Comparison of ENCODE assay signal across 12 cellular contexts in genomic region chr7:120989571-120990220, GRCh38. TPM values are rescaled to one million over a fixed set of nuclear protein-coding genes. Genes with fewer than 3 reads are reported as not detected.
DNase-seq lines count a peak whose midpoint lies in the region; ATAC-seq, FAIRE-seq and TF ChIP-seq lines count a peak whose summit lies in the region.
"Had no signal": no experiment of that assay in that cellular context is flagged by ENCODE, and none has a peak within 500 bp of the region (broad histone marks: within the 10 kb centered on the region; RNA-seq: fewer than 3 reads in every experiment).

No MANE protein-coding gene starts in this region.

- H3K27me3 ChIP-seq in small intestine (ENCODE audit: control insufficient read depth in 2 of 2, insufficient read depth in 2 of 2, low read length in 2 of 2) = no peaks in the 10 kb centered on the region

- H3K27ac Mint-ChIP-seq in chondrocyte (ENCODE audit: unreplicated experiment) = peak overlapping the region; percentile 84
- peak overlapping the region; percentile 5 for H3K27ac Mint-ChIP-seq in stimulated activated naive B cell treated with anti-CD40 and anti-IgM and Interleukin-4, amounts not matched to agents 10 μg/mL and 1 μg/mL and 100 μg/mL, for 72 hours
- H3K27ac Mint-ChIP-seq: activated CD8-positive, alpha-beta T cell treated with anti-CD3 and anti-CD28 coated beads for 36 hours had no signal

- H3K4me1 Mint-ChIP-seq in chondrocyte (ENCODE audit: low read depth) = peaks cover 63% of the 10 kb centered on the region
- H3K4me1 Mint-ChIP-seq in stimulated activated naive B cell treated with anti-CD40 and anti-IgM and Interleukin-4, amounts not matched to agents 10 μg/mL and 1 μg/mL and 100 μg/mL, for 72 hours = peaks cover 15 to 23% of the 10 kb centered on the region in 2 donors

- H3K27ac ChIP-seq in small intestine (ENCODE audit: low read depth in 1 of 2, low read length in 1 of 2) = peak overlapping the region in 1 of 2 donors; percentile 90

- no peaks in the 10 kb centered on the region for H3K36me3 Mint-ChIP-seq in chondrocyte (ENCODE audit: low read depth)
- H3K36me3 Mint-ChIP-seq in stimulated activated naive B cell treated with anti-CD40 and anti-IgM and Interleukin-4, amounts not matched to agents 10 μg/mL and 1 μg/mL and 100 μg/mL, for 72 hours = no peaks in the 10 kb centered on the region

- no peaks in the 10 kb centered on the region for H3K27me3 Mint-ChIP-seq in chondrocyte (ENCODE audit: low read depth)
- H3K27me3 Mint-ChIP-seq in stimulated activated naive B cell treated with anti-CD40 and anti-IgM and Interleukin-4, amounts not matched to agents 10 μg/mL and 1 μg/mL and 100 μg/mL, for 72 hours = peaks cover 15 to 27% of the 10 kb centered on the region in 2 donors

- no peaks in the 10 kb centered on the region for H3K36me3 ChIP-seq in small intestine (ENCODE audit: control insufficient read depth in 2 of 2, insufficient read depth in 2 of 2, low read length in 2 of 2)

- no peak for TF ChIP-seq CTCF in chondrocyte (IDR thresholded peaks at IDR 0.05)
- no peak for TF ChIP-seq CTCF in lower leg skin (IDR thresholded peaks at IDR 0.05)

- H3K9me3 Mint-ChIP-seq in chondrocyte (ENCODE audit: low read depth) = no peaks in the 10 kb centered on the region
- H3K9me3 Mint-ChIP-seq in stimulated activated naive B cell treated with anti-CD40 and anti-IgM and Interleukin-4, amounts not matched to agents 10 μg/mL and 1 μg/mL and 100 μg/mL, for 72 hours = no peaks in the 10 kb centered on the region
- H3K9me3 Mint-ChIP-seq: activated CD8-positive, alpha-beta T cell treated with anti-CD3 and anti-CD28 coated beads for 36 hours had no signal

- 46 to 51% methylated on average over 12 of the region's 12 CpGs for WGBS in lower leg skin, 2 donors
- 56 to 81% (median 65%) methylated on average over 12 of the region's 12 CpGs for WGBS in small intestine, 3 donors

- no peaks in the 10 kb centered on the region for H3K9me3 ChIP-seq in small intestine (ENCODE audit: control insufficient read depth, low read depth)

- no peak for FAIRE-seq in small intestine (lab: Jason Lieb, UNC)

- peak overlapping the region; percentile 76 for H3K4me3 Mint-ChIP-seq in chondrocyte (ENCODE audit: unreplicated experiment)
- H3K4me3 Mint-ChIP-seq in stimulated activated naive B cell treated with anti-CD40 and anti-IgM and Interleukin-4, amounts not matched to agents 10 μg/mL and 1 μg/mL and 100 μg/mL, for 72 hours = peak overlapping the region; percentile 84 to 85

- DNase-seq in HCEC 1CT = peak; percentile 38
- no peak for DNase-seq in chondrocyte (ENCODE audit: low spot score)
- DNase-seq in lower leg skin (ENCODE audit: low spot score in 2 of 2) = peak in 1 of 2 donors; percentile 84
- no peak for DNase-seq in stimulated activated naive B cell treated with anti-CD40 and anti-IgM and Interleukin-4, amounts not matched to agents 10 μg/mL and 1 μg/mL and 100 μg/mL, for 72 hours
- DNase-seq in small intestine = no peak
- no peak for DNase-seq in activated CD4-positive, alpha-beta T cell treated with anti-CD3 and anti-CD28 coated beads, Interleukin-2, amount 50 U/mL, for 4 hours
- no peak for DNase-seq in activated naive CD4-positive, alpha-beta T cell treated with Interleukin-2 at 50 U/mL for 16 hours
- DNase-seq: activated CD8-positive, alpha-beta T cell treated with anti-CD3 and anti-CD28 coated beads for 36 hours; cortex of kidney; NK-92 treated with Interleukin-12 subunit alpha and Interleukin-12 subunit beta, amount 100 ng/mL, for 24 hours; stimulated activated naive CD4-positive, alpha-beta T cell treated with Interleukin-2 at 50 U/mL for 16 hours had no signal

- ATAC-seq in stimulated activated naive B cell treated with anti-CD40 and anti-IgM and Interleukin-4, amounts not matched to agents 10 μg/mL and 1 μg/mL and 100 μg/mL, for 72 hours (replicated peaks) = no peak
- ATAC-seq in GM18907 (IDR thresholded peaks at IDR 0.05; ENCODE audit: unreplicated experiment) = no peak
- ATAC-seq: activated CD8-positive, alpha-beta T cell treated with anti-CD3 and anti-CD28 coated beads for 36 hours had no signal

- peaks cover 0 to 3% of the 10 kb centered on the region in 2 donors for H3K4me1 ChIP-seq in small intestine (ENCODE audit: control insufficient read depth in 2 of 2, insufficient read depth in 1 of 2, low read depth in 1 of 2, low read length in 1 of 2)

- intact Hi-C loops in lower leg skin (cut with DNase I; ENCODE audit: low total_unique reads) = loop anchor here (2.0 to 10.0 kb wide), 2 partner anchors 39 to 95 kb away; partner anchors contain the start of gene ING3

- H3K4me3 ChIP-seq in lower leg skin (ENCODE audit: low read depth, poor library complexity, severe bottlenecking) (peak overlapping the region; percentile 13), small intestine (ENCODE audit: low read depth in 1 of 2, low read length in 2 of 2) (peak overlapping the region in 1 of 2 donors; percentile 5)

- no peak for TF ChIP-seq POLR2A in lower leg skin (IDR thresholded peaks at IDR 0.05)

RNA-seq across cellular contexts. Expression of gene CPED1, which starts 1.2 kb away (rescaled TPM):
- total RNA-seq in chondrocyte = 2.8 to 4.9 TPM (median 4.0 TPM) in 3 replicates
- total RNA-seq in lower leg skin = 1 to 10 TPM; 1.9 to 4.4 (median 3.7) TPM
- polyA plus RNA-seq in small intestine = 1 to 10 TPM in 2 of 3 donors, under 1 TPM in 1; 0.22 to 2.5 (median 1.4) TPM
- total RNA-seq: activated CD8-positive, alpha-beta T cell treated with anti-CD3 and anti-CD28 coated beads for 36 hours had no signal

RNA-seq across cellular contexts. Expression of gene ING3, which starts 39.1 kb away (rescaled TPM):
- total RNA-seq in chondrocyte = 14.2 to 18.6 TPM (median 17.4 TPM) in 3 replicates
- 10 to 100 TPM in 2 of 4 donors, 1 to 10 TPM in 2; 6.6 to 11.4 (median 9.8) TPM for total RNA-seq in lower leg skin
- polyA plus RNA-seq in small intestine = 10 to 100 TPM in 2 of 3 donors, 1 to 10 TPM in 1; 9.4 to 13.5 (median 11.9) TPM
